ENCODE assay signal across 8 cellular contexts in genomic region chr6:33622456-33623431, GRCh38. TPM values are rescaled to one million over a fixed set of nuclear protein-coding genes. Genes with fewer than 3 reads are reported as not detected.
A peak's percentile ranks its signal among the peaks of the same experiment; 100 is the strongest.
DNase-seq lines count a peak whose midpoint lies in the region; TF ChIP-seq lines count a peak whose summit lies in the region.

No MANE protein-coding gene starts in this region.

- H3K23ac ChIP-seq in mesendoderm (ENCODE audit: low read length): no peak overlapping the region

- H3K4ac ChIP-seq in mesendoderm (ENCODE audit: low read depth, low read length): no peak overlapping the region

- H2AK5ac ChIP-seq in mesendoderm (ENCODE audit: low read length): no peak overlapping the region

- H3K79me2 ChIP-seq in mesendoderm (ENCODE audit: control insufficient read depth, insufficient read depth, low read length): no peaks in the 10 kb centered on the region

- H2BK120ac ChIP-seq in mesendoderm (ENCODE audit: low read depth, low read length): no peak overlapping the region

- peak overlapping the region; percentile 63 for H3K4me3 ChIP-seq in brain microvascular endothelial cell (ENCODE audit: low read depth, low read length)
- H3K4me3 ChIP-seq in mesendoderm (ENCODE audit: low read length): peak overlapping the region; percentile 78

- H3K36me3 ChIP-seq in brain microvascular endothelial cell (replicated peaks) (no peaks in the 10 kb centered on the region), mesendoderm (ENCODE audit: control insufficient read depth, insufficient read depth, low read length) (no peaks in the 10 kb centered on the region)

- H3K27me3 ChIP-seq in brain microvascular endothelial cell (replicated peaks) (no peaks in the 10 kb centered on the region), mesendoderm (ENCODE audit: insufficient read depth, low read length, poor library complexity) (no peaks in the 10 kb centered on the region)

- H3K27ac ChIP-seq in brain microvascular endothelial cell: no peak overlapping the region
- H3K27ac ChIP-seq in mesendoderm (ENCODE audit: low read depth, low read length): no peak overlapping the region

- no CpG with 5 or more reads among the region's 12 CpGs for WGBS in mesendoderm (ENCODE audit: extremely low coverage, insufficient coverage, low lambda C conversion rate)

- H3K18ac ChIP-seq in mesendoderm (ENCODE audit: low read length): no peak overlapping the region

- peak overlapping the region; percentile 92 for H3K56ac ChIP-seq in mesendoderm (ENCODE audit: low read length)

- H3K9ac ChIP-seq in mesendoderm (ENCODE audit: low read length): peak overlapping the region; percentile 93

- no peak overlapping the region for H4K8ac ChIP-seq in mesendoderm (ENCODE audit: low read depth, low read length)

- no peak overlapping the region for H4K5ac ChIP-seq in mesendoderm (ENCODE audit: low read length)

- in situ Hi-C loops in brain microvascular endothelial cell (cut with HindIII; ENCODE audit: low pct_ligation_motif_present, low sequenced_read_pairs): no loop called here

- TF ChIP-seq CTCF in brain microvascular endothelial cell (IDR thresholded peaks at IDR 0.05; ENCODE audit: low read depth, low read length, missing control alignments): no peak

- peak overlapping the region; percentile 86 for H3K4me2 ChIP-seq in mesendoderm (ENCODE audit: low read length)

- no peak overlapping the region for H2BK15ac ChIP-seq in mesendoderm (replicated peaks; ENCODE audit: low read depth)

- peak; percentile 63 for DNase-seq in AG20443 (ENCODE audit: low spot score)
- peak; percentile 54 for DNase-seq in HPDE6-E6E7 (ENCODE audit: extremely low spot score)
- DNase-seq in brain microvascular endothelial cell: no peak
- DNase-seq in mesendoderm: peak; percentile 58
- DNase-seq in NCI-H187 treated with DMSO at 0.1 percent for 48 hours (lab: John Stamatoyannopoulos, UW): no peak
- no peak for DNase-seq in NCI-H82 (lab: John Stamatoyannopoulos, UW)
- DNase-seq in Ammon's horn (ENCODE audit: low spot score): no peak
- DNase-seq in pons (ENCODE audit: low spot score): no peak

- peaks cover 2% of the 10 kb centered on the region for H3K4me1 ChIP-seq in mesendoderm (ENCODE audit: control insufficient read depth, low read depth, low read length)

- H3K79me1 ChIP-seq in mesendoderm (ENCODE audit: low read length): peaks cover 5% of the 10 kb centered on the region

- no peak overlapping the region for H2BK5ac ChIP-seq in mesendoderm (ENCODE audit: low read length)

RNA-seq across cellular contexts. Expression of gene ITPR3, which starts 1.6 kb away (rescaled TPM):
- 9.8 TPM for polyA plus RNA-seq in mesendoderm (2013, experiment 1 of 2)
- 9.6 TPM for polyA plus RNA-seq in mesendoderm (2013, experiment 2 of 2)

RNA-seq across cellular contexts. Expression of gene BAK1, which starts 42.7 kb away (rescaled TPM):
- polyA plus RNA-seq in mesendoderm (2013, experiment 1 of 2): 20.5 TPM
- polyA plus RNA-seq in mesendoderm (2013, experiment 2 of 2): 21.1 TPM

Comparison
In these comparisons a context has a peak if more than half of its experiments do, and no peak if none do; other contexts are left out.
1. DNase-seq: peak in AG20443 (single experiment), HPDE6-E6E7 (single experiment) and mesendoderm (single experiment); none in brain microvascular endothelial cell (single experiment), NCI-H187 treated with DMSO at 0.1 percent for 48 hours (single experiment), NCI-H82 (single experiment), Ammon's horn (single experiment) and pons (single experiment).